8 cellular contexts compared by ENCODE assay signal in genomic region chr2:86337235-86338099, GRCh38. TPM values are rescaled to one million over a fixed set of nuclear protein-coding genes. Genes with fewer than 3 reads are reported as not detected.
A peak's percentile ranks its signal among the peaks of the same experiment; 100 is the strongest.
DNase-seq lines count a peak whose midpoint lies in the region; ATAC-seq and TF ChIP-seq lines count a peak whose summit lies in the region.

Gene REEP1 (minus strand): TSS chr2:86337626. CDS start chr2:86337510, 116 bp downstream.

- intact Hi-C loops in activated CD4-positive, alpha-beta memory T cell treated with anti-CD3 and anti-CD28 coated beads for 36 hours (cut with micrococcal nuclease): no loop called here
- intact Hi-C loops in esophagus squamous epithelium (cut with DNase I): no loop called here
- intact Hi-C loops in natural killer cell (cut with micrococcal nuclease): no loop called here

- CTCF ChIA-PET in CD8-positive, alpha-beta memory T cell (lab: Charles Lee): no interaction called here
- CTCF ChIA-PET in activated CD4-positive, alpha-beta memory T cell treated with anti-CD3 and anti-CD28 coated beads for 36 hours (lab: Charles Lee): interaction anchor here (1.1 to 2.4 kb wide), 2 partner anchors 29 to 117 kb away, joined by 3 to 9 read pairs; no protein-coding TSS in a partner anchor

- H3K27me3 ChIP-seq in CD8-positive, alpha-beta memory T cell (ENCODE audit: insufficient read depth, low read length, poor library complexity, severe bottlenecking): peaks cover 27% of the 10 kb centered on the region
- H3K27me3 ChIP-seq in esophagus squamous epithelium: peaks cover 0 to 72% (median 0%) of the 10 kb centered on the region in 4 donors

- TF ChIP-seq CTCF in HFFc6 (IDR thresholded peaks at IDR 0.05) (no peak), esophagus squamous epithelium (IDR thresholded peaks at IDR 0.05) (no peak), natural killer cell (IDR thresholded peaks at IDR 0.05) (no peak)

- POLR2A ChIA-PET in CD8-positive, alpha-beta memory T cell (lab: Charles Lee): no interaction called here
- POLR2A ChIA-PET in activated CD4-positive, alpha-beta memory T cell treated with anti-CD3 and anti-CD28 coated beads for 36 hours (lab: Charles Lee): no interaction called here

- DNase-seq in CD8-positive, alpha-beta memory T cell: no peak
- no peak for DNase-seq in HFFc6
- peak; percentile 20 for DNase-seq in activated CD4-positive, alpha-beta memory T cell treated with anti-CD3 and anti-CD28 coated beads for 36 hours
- no peak for DNase-seq in esophagus squamous epithelium (lab: John Stamatoyannopoulos, UW)
- no peak for DNase-seq in natural killer cell
- DNase-seq in UCSD-AML1 (lab: John Stamatoyannopoulos, UW; ENCODE audit: unreplicated experiment): no peak
- no peak for DNase-seq in SW 1271 (lab: John Stamatoyannopoulos, UW)

- WGBS in esophagus squamous epithelium, 2 donors: 4 to 7% methylated on average over 3 to 15 of the region's 102 CpGs

- no peaks in the 10 kb centered on the region for H3K9me3 ChIP-seq in CD8-positive, alpha-beta memory T cell (ENCODE audit: low read length)
- no peaks in the 10 kb centered on the region for H3K9me3 ChIP-seq in esophagus squamous epithelium

- H3K4me1 Mint-ChIP-seq in CD8-positive, alpha-beta memory T cell: peaks cover 13 to 19% (median 17%) of the 10 kb centered on the region in 3 donors
- H3K4me1 Mint-ChIP-seq in HFFc6 (ENCODE audit: low read depth) (no peaks in the 10 kb centered on the region), natural killer cell (peaks cover 0 to 9% of the 10 kb centered on the region in 2 donors)
- peaks cover 11% of the 10 kb centered on the region for H3K4me1 Mint-ChIP-seq in activated CD4-positive, alpha-beta memory T cell treated with anti-CD3 and anti-CD28 coated beads for 36 hours (ENCODE audit: low read depth)

- H3K4me3 ChIP-seq in CD8-positive, alpha-beta memory T cell (ENCODE audit: low read length): no peak within 1 kb of the TSS
- peak within 1 kb of the TSS; percentile 42 to 79 (median 55) for H3K4me3 ChIP-seq in esophagus squamous epithelium

- peaks cover 17 to 24% (median 18%) of the 10 kb centered on the region in 5 donors for H3K9me3 Mint-ChIP-seq in CD8-positive, alpha-beta memory T cell
- H3K9me3 Mint-ChIP-seq in HFFc6 (no peaks in the 10 kb centered on the region; the same call in 1 of the 2 replicates), natural killer cell (peaks cover 0 to 8% of the 10 kb centered on the region in 2 donors)
- peaks cover 14% of the 10 kb centered on the region for H3K9me3 Mint-ChIP-seq in activated CD4-positive, alpha-beta memory T cell treated with anti-CD3 and anti-CD28 coated beads for 36 hours

- ATAC-seq in natural killer cell (peak in 1 of 3 donors; percentile 43), GM21786 (IDR thresholded peaks at IDR 0.05; ENCODE audit: unreplicated experiment) (no peak)

- H3K27me3 Mint-ChIP-seq in CD8-positive, alpha-beta memory T cell: peaks cover 59 to 84% of the 10 kb centered on the region in 2 donors
- peaks cover 58% of the 10 kb centered on the region for H3K27me3 Mint-ChIP-seq in HFFc6 (ENCODE audit: insufficient read depth)
- peaks cover 54% of the 10 kb centered on the region for H3K27me3 Mint-ChIP-seq in activated CD4-positive, alpha-beta memory T cell treated with anti-CD3 and anti-CD28 coated beads for 36 hours
- peaks cover 51 to 85% of the 10 kb centered on the region in 2 donors for H3K27me3 Mint-ChIP-seq in natural killer cell (ENCODE audit: low read depth in 2 of 2)

- H3K36me3 ChIP-seq in CD8-positive, alpha-beta memory T cell (ENCODE audit: insufficient read depth, low read length): no peaks in the 10 kb centered on the region
- H3K36me3 ChIP-seq in esophagus squamous epithelium: no peaks in the 10 kb centered on the region

- H3K36me3 Mint-ChIP-seq in CD8-positive, alpha-beta memory T cell: peaks cover 0 to 9% (median 2%) of the 10 kb centered on the region in 3 donors
- H3K36me3 Mint-ChIP-seq in HFFc6 (ENCODE audit: low read depth) (no peaks in the 10 kb centered on the region; the same call in 1 of the 2 replicates), natural killer cell (peaks cover 12% of the 10 kb centered on the region)
- peaks cover 8% of the 10 kb centered on the region for H3K36me3 Mint-ChIP-seq in activated CD4-positive, alpha-beta memory T cell treated with anti-CD3 and anti-CD28 coated beads for 36 hours

- H3K4me3 Mint-ChIP-seq in CD8-positive, alpha-beta memory T cell: peak within 1 kb of the TSS; percentile 40 to 85 (median 73)
- H3K4me3 Mint-ChIP-seq in HFFc6 (peak within 1 kb of the TSS; percentile 62), natural killer cell (peak within 1 kb of the TSS; percentile 77)
- peak within 1 kb of the TSS; percentile 70 for H3K4me3 Mint-ChIP-seq in activated CD4-positive, alpha-beta memory T cell treated with anti-CD3 and anti-CD28 coated beads for 36 hours

- H3K4me1 ChIP-seq in CD8-positive, alpha-beta memory T cell (ENCODE audit: insufficient read depth, low read length): peaks cover 4% of the 10 kb centered on the region
- peaks cover 9 to 26% (median 13%) of the 10 kb centered on the region in 3 donors for H3K4me1 ChIP-seq in esophagus squamous epithelium

- peak within 1 kb of the TSS in 3 of 8 donors; percentile 8 to 35 (median 31) for H3K27ac Mint-ChIP-seq in CD8-positive, alpha-beta memory T cell
- H3K27ac Mint-ChIP-seq in HFFc6 (no peak within 1 kb of the TSS), natural killer cell (no peak within 1 kb of the TSS)
- H3K27ac Mint-ChIP-seq in activated CD4-positive, alpha-beta memory T cell treated with anti-CD3 and anti-CD28 coated beads for 36 hours: no peak within 1 kb of the TSS

- no peak within 1 kb of the TSS for H3K27ac ChIP-seq in CD8-positive, alpha-beta memory T cell (ENCODE audit: low read depth, low read length)
- H3K27ac ChIP-seq in esophagus squamous epithelium: peak within 1 kb of the TSS in 3 of 4 donors; percentile 18 to 79 (median 65)

- no peak for TF ChIP-seq POLR2A in esophagus squamous epithelium (IDR thresholded peaks at IDR 0.05)

RNA-seq across cellular contexts. Expression of gene REEP1, which starts in this region (rescaled TPM):
- under 1 TPM; 0.20 to 0.28 TPM for total RNA-seq in CD8-positive, alpha-beta memory T cell
- not detected for polyA plus RNA-seq in CD8-positive, alpha-beta memory T cell
- total RNA-seq in HFFc6 (2021; fragmentation: NEBNext Ultra II Directional; extraction: Animal tissue kit (Norgen Biotek cat#: 25700)): under 1 TPM; 0.07 to 0.23 (median 0.15) TPM
- under 1 TPM; 0.07 to 0.15 TPM for total RNA-seq in activated CD4-positive, alpha-beta memory T cell treated with anti-CD3 and anti-CD28 coated beads for 36 hours
- total RNA-seq in esophagus squamous epithelium (10 to 100 TPM in 1 of 4 donors, 1 to 10 TPM in 2, under 1 TPM in 1; 0.83 to 10.3 (median 2.0) TPM), natural killer cell (under 1 TPM in 1 of 3 donors, not detected in 2; 0.10 TPM)

Comparison
In these comparisons a context has a peak if more than half of its experiments do, and no peak if none do; other contexts are left out.
1. Peak in DNase-seq in activated CD4-positive, alpha-beta memory T cell treated with anti-CD3 and anti-CD28 coated beads for 36 hours; RNA of the gene not detected or under 1 TPM.